Comparison of ENCODE assay signal across 9 cellular contexts in genomic region chr22:18527752-18528596, GRCh38. TPM values are rescaled to one million over a fixed set of nuclear protein-coding genes. Genes with fewer than 3 reads are reported as not detected.
DNase-seq lines count a peak whose midpoint lies in the region; ATAC-seq lines count a peak whose summit lies in the region.
"Not testable (repeated sequence)": the region's sequence is repeated elsewhere in the genome, so short reads cannot be mapped to it uniquely, and the experiment has no call there.
"Had no signal": no experiment of that assay in that cellular context is flagged by ENCODE, and none has a peak within 500 bp of the region (broad histone marks: within the 10 kb centered on the region; RNA-seq: fewer than 3 reads in every experiment).

TMEM191B (plus strand) TSS chr22:18527802; CDS start chr22:18527981, 179 bp downstream.

- peak; percentile 26 for ATAC-seq in GM18511 (IDR thresholded peaks at IDR 0.05; ENCODE audit: unreplicated experiment)
- peak; percentile 6 for ATAC-seq in GM21367 (IDR thresholded peaks at IDR 0.05; ENCODE audit: unreplicated experiment)
- ATAC-seq in HG02678 (IDR thresholded peaks at IDR 0.05; ENCODE audit: unreplicated experiment) = peak; percentile 14
- peak; percentile 17 for ATAC-seq in HG03378 (IDR thresholded peaks at IDR 0.05; ENCODE audit: unreplicated experiment)
- peak; percentile 6 for ATAC-seq in left lobe of liver
- ATAC-seq in stimulated activated naive CD8-positive, alpha-beta T cell treated with anti-CD3 and anti-CD28 coated beads, Interleukin-15, Interleukin-2, amounts not matched to agents 100 U/mL and 50 U/mL, for 24 hours = peak; percentile 10

- peak; percentile 11 for DNase-seq in T-helper 9 cell
- DNase-seq in effector CD4-positive, alpha-beta T cell = peak; percentile 5
- not testable (repeated sequence) for DNase-seq in left lobe of liver (ENCODE audit: low spot score); stimulated activated naive CD8-positive, alpha-beta T cell treated with anti-CD3 and anti-CD28 coated beads, Interleukin-15, Interleukin-2, amounts not matched to agents 100 U/mL and 50 U/mL, for 24 hours

RNA-seq across cellular contexts. Expression of gene TMEM191B, which starts in this region (rescaled TPM):
- 0.65 TPM for total RNA-seq in left lobe of liver
- total RNA-seq: endothelial cell of umbilical vein had no signal

Comparison
In these comparisons a context has a peak if more than half of its experiments do, and no peak if none do; other contexts are left out.
1. Peak in ATAC-seq in left lobe of liver; RNA of the gene not detected or under 1 TPM.